In genomic region chr10:20743935-20744334, GRCh38 we compare ENCODE assay signal across 27 cellular contexts.
"Had no signal": no experiment of that assay in that cellular context is flagged by ENCODE, and none has a peak within 500 bp of the region (broad histone marks: within the 10 kb centered on the region; RNA-seq: fewer than 3 reads in every experiment).

No MANE protein-coding gene starts in this region.

- H3K27me3 Mint-ChIP-seq: activated B cell treated with CpG ODN at 0.5 μM for 24 hours; activated CD8-positive, alpha-beta T cell treated with anti-CD3 and anti-CD28 coated beads for 36 hours; activated naive CD8-positive, alpha-beta T cell treated with anti-CD3 and anti-CD28 coated beads for 36 hours; activated naive CD8-positive, alpha-beta T cell treated with anti-CD3 and anti-CD28 coated beads, Interleukin-2, amount 50 U/mL, for 24 hours had no signal

- ATAC-seq: activated CD4-positive, CD25-positive, alpha-beta regulatory T cell treated with anti-CD3 and anti-CD28 coated beads, Interleukin-2, amount 50 U/mL, for 24 hours; activated CD8-positive, alpha-beta T cell treated with anti-CD3 and anti-CD28 coated beads for 36 hours; activated naive CD8-positive, alpha-beta T cell treated with anti-CD3 and anti-CD28 coated beads, Interleukin-2, amount 50 U/mL, for 24 hours; activated T-cell treated with anti-CD3 and anti-CD28 coated beads, Interleukin-2, amount 50 U/mL, for 4 hours; gastroesophageal sphincter had no signal

- H3K4me3 Mint-ChIP-seq: activated B cell treated with CpG ODN at 0.5 μM for 24 hours; activated CD8-positive, alpha-beta T cell treated with anti-CD3 and anti-CD28 coated beads for 36 hours; activated naive CD4-positive, alpha-beta T cell treated with anti-CD3 and anti-CD28 coated beads for 36 hours; activated naive CD4-positive, alpha-beta T cell treated with anti-CD3 and anti-CD28 coated beads, Interleukin-2, amount 50 U/mL, for 24 hours; activated naive CD8-positive, alpha-beta T cell treated with anti-CD3 and anti-CD28 coated beads for 36 hours; activated naive CD8-positive, alpha-beta T cell treated with anti-CD3 and anti-CD28 coated beads, Interleukin-2, amount 50 U/mL, for 24 hours; activated T-cell treated with anti-CD3 and anti-CD28 coated beads, Interleukin-2, amount 50 U/mL, for 4 hours; brain had no signal

- DNase-seq: activated B cell treated with CpG ODN at 0.5 μM for 24 hours; activated CD4-positive, alpha-beta T cell treated with anti-CD3 and anti-CD28 coated beads for 48 hours; activated CD4-positive, alpha-beta T cell treated with anti-CD3 and anti-CD28 coated beads, Interleukin-2, amount 50 U/mL, for 1 hour; activated CD4-positive, alpha-beta T cell treated with anti-CD3 and anti-CD28 coated beads, Interleukin-2, amount 50 U/mL, for 48 hours; activated CD8-positive, alpha-beta memory T cell treated with anti-CD3 and anti-CD28 coated beads for 24 hours; activated CD8-positive, alpha-beta T cell treated with anti-CD3 and anti-CD28 coated beads for 36 hours; activated effector memory CD4-positive, alpha-beta T cell treated with anti-CD3 and anti-CD28 coated beads, Interleukin-2, amount 50 U/mL, for 16 hours; activated naive CD4-positive, alpha-beta T cell treated with anti-CD3 and anti-CD28 coated beads for 36 hours; activated naive CD8-positive, alpha-beta T cell treated with anti-CD3 and anti-CD28 coated beads for 36 hours; activated naive CD8-positive, alpha-beta T cell treated with anti-CD3 and anti-CD28 coated beads, Interleukin-2, amount 50 U/mL, for 24 hours; activated T-cell treated with anti-CD3 and anti-CD28 coated beads, Interleukin-2, amount 50 U/mL, for 4 hours; adrenal gland; amygdala; aorta; central memory CD4-positive, alpha-beta T cell; cerebellar nuclear complex; colonic mucosa; effector CD8-positive, alpha-beta T cell; esophagus squamous epithelium; foreskin melanocyte; T-helper 2 cell; WERI-Rb-1 had no signal

- H3K4me1 Mint-ChIP-seq: activated B cell treated with CpG ODN at 0.5 μM for 24 hours; activated naive CD4-positive, alpha-beta T cell treated with anti-CD3 and anti-CD28 coated beads, Interleukin-2, amount 50 U/mL, for 24 hours; activated naive CD8-positive, alpha-beta T cell treated with anti-CD3 and anti-CD28 coated beads for 36 hours; activated naive CD8-positive, alpha-beta T cell treated with anti-CD3 and anti-CD28 coated beads, Interleukin-2, amount 50 U/mL, for 24 hours; brain had no signal

- H3K9me3 Mint-ChIP-seq: activated B cell treated with CpG ODN at 0.5 μM for 24 hours had no signal

- H3K36me3 Mint-ChIP-seq: activated naive CD4-positive, alpha-beta T cell treated with anti-CD3 and anti-CD28 coated beads, Interleukin-2, amount 50 U/mL, for 24 hours; activated naive CD8-positive, alpha-beta T cell treated with anti-CD3 and anti-CD28 coated beads for 36 hours; brain had no signal

- H3K27ac Mint-ChIP-seq: activated B cell treated with CpG ODN at 0.5 μM for 24 hours; activated CD8-positive, alpha-beta T cell treated with anti-CD3 and anti-CD28 coated beads for 36 hours; activated naive CD4-positive, alpha-beta T cell treated with anti-CD3 and anti-CD28 coated beads for 36 hours; activated naive CD4-positive, alpha-beta T cell treated with anti-CD3 and anti-CD28 coated beads, Interleukin-2, amount 50 U/mL, for 24 hours; activated naive CD8-positive, alpha-beta T cell treated with anti-CD3 and anti-CD28 coated beads for 36 hours; activated naive CD8-positive, alpha-beta T cell treated with anti-CD3 and anti-CD28 coated beads, Interleukin-2, amount 50 U/mL, for 24 hours; activated T-helper 2 cell treated with anti-CD3 and anti-CD28 coated beads, Interferon-gamma antibody, Interleukin-2, Interleukin-4, amounts not matched to agents 10 μg/mL and 5 μg/mL and 100 μg/mL, durations not matched to agents 14 hours and 24 hours and 36 hours had no signal
